In genomic region chr1:46030876-46031660, GRCh38 we compare ENCODE assay signal across 19 cellular contexts.
DNase-seq lines count a peak whose midpoint lies in the region; ATAC-seq, FAIRE-seq and TF ChIP-seq lines count a peak whose summit lies in the region.
"Had no signal": no experiment of that assay in that cellular context is flagged by ENCODE, and none has a peak within 500 bp of the region (broad histone marks: within the 10 kb centered on the region; RNA-seq: fewer than 3 reads in every experiment).

No MANE protein-coding gene starts in this region.

- no peaks in the 10 kb centered on the region for H3K27me3 Mint-ChIP-seq in H9 (ENCODE audit: low read depth)
- no peaks in the 10 kb centered on the region for H3K27me3 Mint-ChIP-seq in nephron progenitor cell (ENCODE audit: low read depth, poor library complexity)
- H3K27me3 Mint-ChIP-seq: stimulated activated naive CD8-positive, alpha-beta T cell treated with anti-CD3 and anti-CD28 coated beads, Interleukin-15, Interleukin-2, amounts not matched to agents 100 ng/mL and 50 ng/mL, for 24 hours had no signal

- H4K91ac ChIP-seq in H9 (ENCODE audit: insufficient read length, low read depth, low read length): no peak overlapping the region

- H4K8ac ChIP-seq in H9 (replicated peaks; ENCODE audit: insufficient read length, low read depth, low read length): no peak overlapping the region

- no peak overlapping the region for H2BK120ac ChIP-seq in H9 (ENCODE audit: low read depth, low read length, poor library complexity, severe bottlenecking)

- no peak overlapping the region for H3K23ac ChIP-seq in H9 (ENCODE audit: insufficient read length, low read depth, low read length)

- H2AK5ac ChIP-seq in H9 (ENCODE audit: insufficient read length, low read length): no peak overlapping the region

- WGBS in H9 (ENCODE audit: extremely low coverage, insufficient read length, low lambda C conversion rate): no CpG with 5 or more reads among the region's 26 CpGs
- WGBS in K562 (ENCODE audit: insufficient coverage, low coverage, missing lambda C conversion rate): 93% methylated on average over 25 of the region's 26 CpGs

- FAIRE-seq in K562 (lab: Jason Lieb, UNC): no peak
- FAIRE-seq: keratinocyte had no signal

- CTCF ChIA-PET in K562 (lab: Yijun Ruan, JAX; ENCODE audit: low intra/inter-chr PET ratio): no interaction called here

- no peak overlapping the region for H2BK20ac ChIP-seq in H9 (ENCODE audit: low read depth, low read length, poor library complexity, severe bottlenecking)

- H3K36me3 Mint-ChIP-seq in H9 (ENCODE audit: insufficient read depth in 1 of 3, low read depth in 3 of 3) (peaks cover 23 to 52% (median 44%) of the 10 kb centered on the region in 3 experiments; a peak in 6 of 7 replicates), nephron progenitor cell (ENCODE audit: low read depth) (peaks cover 39% of the 10 kb centered on the region)

- POLR2A ChIA-PET in K562 (lab: Yijun Ruan, JAX): interaction anchor here (0.5 to 1.0 kb wide), 3 partner anchors 115 to 380 kb away, joined by 3 to 4 read pairs (median 3); partner anchors contain the start of gene TSPAN1

- H3K4me1 Mint-ChIP-seq in H9: no peaks in the 10 kb centered on the region
- H3K4me1 Mint-ChIP-seq in nephron progenitor cell: peaks cover 11% of the 10 kb centered on the region
- H3K4me1 Mint-ChIP-seq: GM23338 had no signal

- TF ChIP-seq CTCF in H9 (conservative IDR thresholded peaks at IDR 0.05) (no peak), K562 (IDR thresholded peaks at IDR 0.05 in 2 of 3, conservative IDR thresholded peaks at IDR 0.05 in 1 of 3; ENCODE audit: insufficient read depth in 2 of 3, low read depth in 1 of 3, low read length in 3 of 3) (no peak), nephron progenitor cell (IDR thresholded peaks at IDR 0.05) (no peak), uterus (IDR thresholded peaks at IDR 0.05) (no peak)

- no peaks in the 10 kb centered on the region for H3K23me2 ChIP-seq in H9 (ENCODE audit: insufficient read length, low read depth, low read length, poor library complexity, severe bottlenecking)

- no peaks in the 10 kb centered on the region for H3K4me1 ChIP-seq in H9 (ENCODE audit: insufficient read depth, low read length)
- peaks cover 3 to 10% of the 10 kb centered on the region in 2 experiments; a peak in 3 of 5 replicates for H3K4me1 ChIP-seq in K562 (replicated peaks in 1 of 2; ENCODE audit: control insufficient read depth in 2 of 2, insufficient read depth in 2 of 2, low read length in 2 of 2)
- no peaks in the 10 kb centered on the region for H3K4me1 ChIP-seq in uterus
- H3K4me1 ChIP-seq: tibial nerve had no signal

- no peak overlapping the region for H3K56ac ChIP-seq in H9 (ENCODE audit: insufficient read length, low read depth, low read length)

- TF ChIP-seq POLR2A in K562 (conservative IDR thresholded peaks at IDR 0.05) (no peak), uterus (IDR thresholded peaks at IDR 0.05) (no peak)

- no peak overlapping the region for H3K14ac ChIP-seq in H9 (ENCODE audit: insufficient read depth, low read length)

- no peaks in the 10 kb centered on the region for H4K20me1 ChIP-seq in H9 (ENCODE audit: control insufficient read depth, insufficient read depth, insufficient read length)
- no peaks in the 10 kb centered on the region for H4K20me1 ChIP-seq in K562 (replicated peaks; ENCODE audit: control insufficient read depth, insufficient read depth, low read length)

- H2BK15ac ChIP-seq in H9 (ENCODE audit: low read depth, low read length): no peak overlapping the region

- H2BK5ac ChIP-seq in H9 (ENCODE audit: insufficient read length, low read length): no peak overlapping the region

- peaks cover 56% of the 10 kb centered on the region; the same call in 2 of the 3 replicates for H3K36me3 ChIP-seq in K562 (ENCODE audit: control insufficient read depth, insufficient read depth, low read length)
- no peaks in the 10 kb centered on the region for H3K36me3 ChIP-seq in uterus

- no peaks in the 10 kb centered on the region for H3K9me1 ChIP-seq in K562 (ENCODE audit: control insufficient read depth, insufficient read depth, low read length)

- H3K27me3 ChIP-seq in H9 (ENCODE audit: insufficient read depth, low read length) (no peaks in the 10 kb centered on the region), K562 (ENCODE audit: control insufficient read depth in 2 of 2, insufficient read depth in 2 of 2, low read length in 2 of 2) (no peaks in the 10 kb centered on the region), uterus (no peaks in the 10 kb centered on the region)
- H3K27me3 ChIP-seq: tibial nerve had no signal

- H3K9ac ChIP-seq in H9 (ENCODE audit: extremely low read depth, insufficient read length, low read length) (no peak overlapping the region), K562 (ENCODE audit: insufficient read depth in 1 of 2, low read depth in 2 of 2, low read length in 2 of 2) (peak overlapping the region in 1 of 2 experiments; percentile 47; a peak in 1 of 4 replicates)

- no TSS peak for BruUV-seq in K562 (replicated peaks; lab: Mats Ljungman, UMichigan)

- H3K9me3 Mint-ChIP-seq in H9 (no peaks in the 10 kb centered on the region), nephron progenitor cell (no peaks in the 10 kb centered on the region)
- H3K9me3 Mint-ChIP-seq: GM23338; stimulated activated naive CD8-positive, alpha-beta T cell treated with anti-CD3 and anti-CD28 coated beads, Interleukin-15, Interleukin-2, amounts not matched to agents 100 ng/mL and 50 ng/mL, for 24 hours had no signal

- H3K4me3 ChIP-seq in K562 (no peak overlapping the region), uterus (no peak overlapping the region)
- H3K4me3 ChIP-seq: GM23338, lung, tibial nerve had no signal

- H3K27ac Mint-ChIP-seq in H9 (peak overlapping the region in 1 of 3 experiments; percentile 57; a peak in 2 of 7 replicates), nephron progenitor cell (peak overlapping the region; percentile 89)
- H3K27ac Mint-ChIP-seq: GM23338; stimulated activated naive CD8-positive, alpha-beta T cell treated with anti-CD3 and anti-CD28 coated beads, Interleukin-15, Interleukin-2, amounts not matched to agents 100 ng/mL and 50 ng/mL, for 24 hours had no signal

- H2BK12ac ChIP-seq in H9 (ENCODE audit: insufficient read length, low read depth, low read length): no peak overlapping the region

- H3T11ph ChIP-seq in H9 (ENCODE audit: low read length): no peak overlapping the region

- intact Hi-C loops in K562 (cut with micrococcal nuclease) (no loop called here), uterus (cut with DNase I; ENCODE audit: low total_unique reads) (no loop called here)

- ATAC-seq in K562: no peak
- ATAC-seq: GM23338 had no signal

- H4K5ac ChIP-seq in H9 (ENCODE audit: insufficient read length, low read depth, low read length): no peak overlapping the region

- no peak for TF ChIP-seq EP300 in K562 (IDR thresholded peaks at IDR 0.05; ENCODE audit: low read length)

- H3K18ac ChIP-seq in H9 (ENCODE audit: insufficient read length, low read depth, low read length): no peak overlapping the region

- no peak overlapping the region for H3K4ac ChIP-seq in H9 (ENCODE audit: low read depth, low read length)

- H3K27ac ChIP-seq in H9 (ENCODE audit: insufficient read length, low read depth, low read length) (no peak overlapping the region), K562 (ENCODE audit: extremely low read depth, low read depth, low read length) (no peak overlapping the region), uterus (no peak overlapping the region)
- H3K27ac ChIP-seq: tibial nerve had no signal

- H3K4me2 ChIP-seq in H9 (ENCODE audit: insufficient read depth, insufficient read length, low read length) (no peak overlapping the region), K562 (ENCODE audit: insufficient read depth, low read length) (no peak overlapping the region)
- H3K4me2 ChIP-seq: GM23338 had no signal

- in situ Hi-C loops in K562 (cut with MboI): no loop called here

- no peaks in the 10 kb centered on the region for H3K9me3 ChIP-seq in H9 (ENCODE audit: control insufficient read depth, low read depth, low read length)
- H3K9me3 ChIP-seq in K562 (replicated peaks; ENCODE audit: control insufficient read depth, insufficient read depth, low read depth, low read length): no peaks in the 10 kb centered on the region
- no peaks in the 10 kb centered on the region for H3K9me3 ChIP-seq in uterus
- H3K9me3 ChIP-seq: tibial nerve had no signal

- DNase-seq in EL: peak; percentile 46
- DNase-seq in H9: peak; percentile 25
- no peak for DNase-seq in K562 (ENCODE audit: extremely low read depth in 1 of 4, low spot score in 3 of 4)
- no peak for DNase-seq in nephron progenitor cell
- DNase-seq in activated naive CD4-positive, alpha-beta T cell treated with Interleukin-2 at 50 U/mL for 16 hours: no peak
- no peak for DNase-seq in uterus
- no peak for DNase-seq in HuH-7 (ENCODE audit: low spot score)
- DNase-seq: activated naive CD4-positive, alpha-beta T cell; activated T-cell treated with anti-CD3 and anti-CD28 coated beads, Interleukin-2, amount 50 U/mL, for 1 hour; caudate nucleus; foreskin melanocyte; MM.1S; stimulated activated CD4-positive, alpha-beta T cell treated with anti-CD3 and anti-CD28 coated beads, Interleukin-4, amount 100 ng/mL, for 4 hours; SW 1271 had no signal

- H3K4me3 Mint-ChIP-seq in H9 (no peak overlapping the region; a peak in 1 of 5 replicates), nephron progenitor cell (no peak overlapping the region)
- H3K4me3 Mint-ChIP-seq: GM23338; stimulated activated naive CD8-positive, alpha-beta T cell treated with anti-CD3 and anti-CD28 coated beads, Interleukin-15, Interleukin-2, amounts not matched to agents 100 ng/mL and 50 ng/mL, for 24 hours had no signal

- H3K79me2 ChIP-seq in H9 (ENCODE audit: insufficient read depth, low read length): no peaks in the 10 kb centered on the region
- no peaks in the 10 kb centered on the region for H3K79me2 ChIP-seq in K562 (ENCODE audit: control insufficient read depth, insufficient read depth, low read length)

- no peak for TF ChIP-seq RAD21 in K562 (CRISPR knock-in tag; conservative IDR thresholded peaks at IDR 0.05 in 1 of 2, IDR thresholded peaks at IDR 0.05 in 1 of 2)

- H2AFZ ChIP-seq in H9 (ENCODE audit: low read length) (no peak overlapping the region), K562 (ENCODE audit: low read depth, low read length) (no peak overlapping the region)
- H2AFZ ChIP-seq: GM23338 had no signal

- H3K79me1 ChIP-seq in H9 (ENCODE audit: insufficient read depth, low read depth, low read length, poor library complexity, severe bottlenecking): no peaks in the 10 kb centered on the region

TF ChIP-seq in K562, 482 proteins besides CTCF, POLR2A, EP300 and RAD21 (continues in another document):
- TF ChIP-seq ATF1 (CRISPR knock-in tag; IDR thresholded peaks at IDR 0.05) (no peak), ATF1 (tag; IDR thresholded peaks at IDR 0.05) (no peak), CEBPG (CRISPR knock-in tag; IDR thresholded peaks at IDR 0.05) (peak; percentile 5; the same call in 1 of the 2 replicates), CEBPG (tag; conservative IDR thresholded peaks at IDR 0.05 in 1 of 2, IDR thresholded peaks at IDR 0.05 in 1 of 2) (no peak)

Comparison
In these comparisons a context has a peak if more than half of its experiments do, and no peak if none do; other contexts are left out.
1. DNase-seq: peak in EL (single experiment) and H9 (single experiment); none in K562 (0 of 4), nephron progenitor cell (single experiment), activated naive CD4-positive, alpha-beta T cell treated with Interleukin-2 at 50 U/mL for 16 hours (single experiment), uterus (0 of 2) and HuH-7 (single experiment).